In the genomic region with DNA sequence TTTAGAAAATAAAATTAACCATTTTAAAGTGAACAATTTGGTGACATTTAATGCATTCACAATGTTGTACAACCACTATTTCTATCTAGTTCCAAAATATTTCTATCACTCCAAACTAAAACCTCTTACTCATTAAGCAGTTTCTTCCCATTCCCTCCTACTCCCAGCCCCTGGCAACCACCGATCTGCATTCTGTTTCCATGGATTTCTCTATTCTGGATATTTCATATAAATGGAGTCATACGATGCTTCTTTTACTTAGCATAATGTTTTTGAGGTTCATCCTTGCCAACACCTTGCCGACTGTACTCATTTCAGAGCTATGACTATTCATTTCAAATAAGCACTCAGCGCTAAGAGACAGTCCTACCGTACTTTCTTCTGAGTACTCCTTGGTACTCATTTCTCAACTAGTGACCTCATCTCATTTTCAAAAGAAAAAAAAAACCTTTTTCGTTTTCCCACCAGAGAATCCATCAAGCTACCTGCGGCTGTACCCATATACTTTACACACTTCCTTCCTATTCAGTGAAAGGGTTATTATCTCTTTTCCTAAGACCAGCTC, we compare ENCODE assay signal across 15 cellular contexts.
A peak's percentile ranks its signal among the peaks of the same experiment; 100 is the strongest.
DNase-seq lines count a peak whose midpoint lies in the region; ATAC-seq and TF ChIP-seq lines count a peak whose summit lies in the region.
"Had no signal": no experiment of that assay in that cellular context is flagged by ENCODE, and none has a peak within 500 bp of the region (broad histone marks: within the 10 kb centered on the region; RNA-seq: fewer than 3 reads in every experiment).

No MANE protein-coding gene starts in this region.

- peak overlapping the region in 2 of 3 donors; percentile 47 to 74 for H3K27ac Mint-ChIP-seq in CD4-positive, CD25-positive, alpha-beta regulatory T cell
- H3K27ac Mint-ChIP-seq in activated T-helper 1 cell treated with anti-CD3 and anti-CD28 coated beads, Interleukin-12 subunit alpha, Interleukin-12 subunit beta, Interleukin-2, Interleukin-4 antibody, amounts not matched to agents 30 ng/mL and 10 ng/mL and 1 ng/mL, durations not matched to agents 14 hours and 24 hours and 36 hours: peak overlapping the region; percentile 47
- H3K27ac Mint-ChIP-seq: activated naive CD8-positive, alpha-beta T cell had no signal

- no peaks in the 10 kb centered on the region for H3K4me1 ChIP-seq in CD4-positive, CD25-positive, alpha-beta regulatory T cell (ENCODE audit: control insufficient read depth, insufficient read depth, low read length, poor library complexity, severe bottlenecking)
- H3K4me1 ChIP-seq: BLaER1, heart right ventricle, right atrium auricular region, suprapubic skin had no signal

- H3K36me3 Mint-ChIP-seq in CD4-positive, CD25-positive, alpha-beta regulatory T cell: peaks cover 63% of the 10 kb centered on the region
- H3K36me3 Mint-ChIP-seq in activated T-helper 1 cell treated with anti-CD3 and anti-CD28 coated beads, Interleukin-12 subunit alpha, Interleukin-12 subunit beta, Interleukin-2, Interleukin-4 antibody, amounts not matched to agents 30 ng/mL and 10 ng/mL and 1 ng/mL, durations not matched to agents 14 hours and 24 hours and 36 hours (ENCODE audit: low read depth): peaks cover 54% of the 10 kb centered on the region

- H3K9me3 ChIP-seq in CD4-positive, CD25-positive, alpha-beta regulatory T cell (ENCODE audit: control insufficient read depth in 2 of 2, low read length in 2 of 2): no peaks in the 10 kb centered on the region
- H3K9me3 ChIP-seq: BLaER1, heart right ventricle, right atrium auricular region, suprapubic skin had no signal

- intact Hi-C loops in activated T-helper 1 cell treated with anti-CD3 and anti-CD28 coated beads, Interleukin-12 subunit alpha, Interleukin-12 subunit beta, Interleukin-2, Interleukin-4 antibody, amounts not matched to agents 30 ng/mL and 10 ng/mL and 1 ng/mL, durations not matched to agents 14 hours and 24 hours and 36 hours (cut with micrococcal nuclease): no loop called here

- peaks cover 5 to 16% (median 9%) of the 10 kb centered on the region in 4 donors for H3K4me1 Mint-ChIP-seq in CD4-positive, CD25-positive, alpha-beta regulatory T cell
- peaks cover 10% of the 10 kb centered on the region for H3K4me1 Mint-ChIP-seq in activated T-helper 1 cell treated with anti-CD3 and anti-CD28 coated beads, Interleukin-12 subunit alpha, Interleukin-12 subunit beta, Interleukin-2, Interleukin-4 antibody, amounts not matched to agents 30 ng/mL and 10 ng/mL and 1 ng/mL, durations not matched to agents 14 hours and 24 hours and 36 hours (ENCODE audit: low read depth)

- peaks cover 80% of the 10 kb centered on the region for H3K36me3 ChIP-seq in CD4-positive, CD25-positive, alpha-beta regulatory T cell (ENCODE audit: control insufficient read depth, insufficient read depth, low read length)
- H3K36me3 ChIP-seq in GM06990 (ENCODE audit: control insufficient read depth, insufficient read depth, low read length): no peaks in the 10 kb centered on the region; the same call in 1 of the 2 replicates

- H3K9me3 Mint-ChIP-seq in CD4-positive, CD25-positive, alpha-beta regulatory T cell: peaks cover 0 to 4% (median 0%) of the 10 kb centered on the region in 7 donors
- H3K9me3 Mint-ChIP-seq in activated T-helper 1 cell treated with anti-CD3 and anti-CD28 coated beads, Interleukin-12 subunit alpha, Interleukin-12 subunit beta, Interleukin-2, Interleukin-4 antibody, amounts not matched to agents 30 ng/mL and 10 ng/mL and 1 ng/mL, durations not matched to agents 14 hours and 24 hours and 36 hours: no peaks in the 10 kb centered on the region

- no peaks in the 10 kb centered on the region for H3K27me3 Mint-ChIP-seq in CD4-positive, CD25-positive, alpha-beta regulatory T cell
- H3K27me3 Mint-ChIP-seq in activated T-helper 1 cell treated with anti-CD3 and anti-CD28 coated beads, Interleukin-12 subunit alpha, Interleukin-12 subunit beta, Interleukin-2, Interleukin-4 antibody, amounts not matched to agents 30 ng/mL and 10 ng/mL and 1 ng/mL, durations not matched to agents 14 hours and 24 hours and 36 hours (ENCODE audit: insufficient read depth): no peaks in the 10 kb centered on the region
- H3K27me3 Mint-ChIP-seq: activated naive CD8-positive, alpha-beta T cell had no signal

- H3K4me3 ChIP-seq in CD4-positive, CD25-positive, alpha-beta regulatory T cell (ENCODE audit: low read depth, low read length): no peak overlapping the region
- no peak overlapping the region for H3K4me3 ChIP-seq in GM06990 (replicated peaks; ENCODE audit: low read depth, low read length)
- H3K4me3 ChIP-seq: BLaER1, heart right ventricle, right atrium auricular region, suprapubic skin had no signal

- peak in 1 of 3 donors; percentile 6 for DNase-seq in CD4-positive, CD25-positive, alpha-beta regulatory T cell
- DNase-seq in GM06990 (ENCODE audit: extremely low read depth, insufficient read length) (peak; percentile 12), NCI-H146 (lab: John Stamatoyannopoulos, UW) (no peak)
- DNase-seq in activated T-helper 1 cell treated with anti-CD3 and anti-CD28 coated beads, Interleukin-12 subunit alpha, Interleukin-12 subunit beta, Interleukin-2, Interleukin-4 antibody, amounts not matched to agents 30 ng/mL and 10 ng/mL and 1 ng/mL, durations not matched to agents 14 hours and 24 hours and 36 hours (ENCODE audit: low spot score): no peak
- DNase-seq: heart right ventricle, kidney glomerular epithelial cell, NCI-H2029 treated with DMSO at 0.1 percent for 48 hours, NCI-H524 treated with DMSO at 0.1 percent for 48 hours had no signal

- H3K27ac ChIP-seq in CD4-positive, CD25-positive, alpha-beta regulatory T cell (ENCODE audit: insufficient read depth, low read length, poor library complexity, severe bottlenecking): no peak overlapping the region
- H3K27ac ChIP-seq: BLaER1, heart right ventricle, right atrium auricular region, suprapubic skin had no signal

- H3K27me3 ChIP-seq in CD4-positive, CD25-positive, alpha-beta regulatory T cell (ENCODE audit: control insufficient read depth, insufficient read depth, low read length): no peaks in the 10 kb centered on the region
- no peaks in the 10 kb centered on the region for H3K27me3 ChIP-seq in GM06990 (replicated peaks; ENCODE audit: control insufficient read depth, insufficient read depth, low read length)
- H3K27me3 ChIP-seq: BLaER1, heart right ventricle, right atrium auricular region, suprapubic skin had no signal

- no peak for ATAC-seq in CD4-positive, CD25-positive, alpha-beta regulatory T cell (ENCODE audit: low read depth in 2 of 2)
- ATAC-seq in GM21723 (IDR thresholded peaks at IDR 0.05; ENCODE audit: unreplicated experiment): peak; percentile 83
- ATAC-seq in HG03342 (IDR thresholded peaks at IDR 0.05; ENCODE audit: unreplicated experiment): no peak
- ATAC-seq in HG02973 (IDR thresholded peaks at IDR 0.05; ENCODE audit: unreplicated experiment): no peak
- ATAC-seq: heart right ventricle had no signal

- H3K4me3 Mint-ChIP-seq in CD4-positive, CD25-positive, alpha-beta regulatory T cell: no peak overlapping the region
- H3K4me3 Mint-ChIP-seq in activated T-helper 1 cell treated with anti-CD3 and anti-CD28 coated beads, Interleukin-12 subunit alpha, Interleukin-12 subunit beta, Interleukin-2, Interleukin-4 antibody, amounts not matched to agents 30 ng/mL and 10 ng/mL and 1 ng/mL, durations not matched to agents 14 hours and 24 hours and 36 hours: no peak overlapping the region
- H3K4me3 Mint-ChIP-seq: activated naive CD8-positive, alpha-beta T cell had no signal

- TF ChIP-seq CTCF in GM06990 (IDR thresholded peaks at IDR 0.05; ENCODE audit: insufficient read depth, low read length, poor library complexity, severe bottlenecking): no peak
